In genomic region chr17:7560172-7561027, GRCh38 we compare ENCODE assay signal across 8 cellular contexts. TPM values are rescaled to one million over a fixed set of nuclear protein-coding genes. Genes with fewer than 3 reads are reported as not detected.
A peak's percentile ranks its signal among the peaks of the same experiment; 100 is the strongest.
DNase-seq lines count a peak whose midpoint lies in the region; TF ChIP-seq lines count a peak whose summit lies in the region.

No MANE protein-coding gene starts in this region.

- H3K4me1 Mint-ChIP-seq in HFFc6 (ENCODE audit: low read depth): peaks cover 41% of the 10 kb centered on the region

- DNase-seq in AG10803 (ENCODE audit: low read depth) (peak; percentile 44), HFFc6 (no peak), T-helper 1 cell (peak in 3 of 5 donors; percentile 44 to 60 (median 44)), cerebellar cortex (ENCODE audit: low spot score) (peak; percentile 74), left kidney (ENCODE audit: low read depth, low spot score) (peak; percentile 92), HK-2 (ENCODE audit: unreplicated experiment) (no peak), Ammon's horn (ENCODE audit: low spot score) (no peak)
- peak; percentile 79 for DNase-seq in stimulated activated CD8-positive, alpha-beta memory T cell treated with anti-CD3 and anti-CD28 coated beads, Interleukin-4, amount 100 ng/mL, for 48 hours

- TF ChIP-seq CTCF in AG10803 (conservative IDR thresholded peaks at IDR 0.05; ENCODE audit: low read length) (peak; percentile 74), HFFc6 (IDR thresholded peaks at IDR 0.05) (no peak)

- H3K27ac Mint-ChIP-seq in HFFc6: peak overlapping the region; percentile 91

- H3K27me3 Mint-ChIP-seq in HFFc6 (ENCODE audit: insufficient read depth): peaks cover 8% of the 10 kb centered on the region

- H3K4me3 ChIP-seq in AG10803 (ENCODE audit: low read length): peak overlapping the region; percentile 77

- peak overlapping the region; percentile 99 for H3K4me3 Mint-ChIP-seq in HFFc6

- H3K9me3 Mint-ChIP-seq in HFFc6: no peaks in the 10 kb centered on the region

- peaks cover 8% of the 10 kb centered on the region for H3K36me3 Mint-ChIP-seq in HFFc6 (ENCODE audit: low read depth)

RNA-seq across cellular contexts. Expression of gene SENP3, which starts 1.3 kb away (rescaled TPM):
- 10 to 100 TPM; 53.9 to 70.3 (median 60.3) TPM for total RNA-seq in HFFc6 (2021; fragmentation: NEBNext Ultra II Directional; extraction: Animal tissue kit (Norgen Biotek cat#: 25700))

RNA-seq across cellular contexts. Expression of gene TNFSF13, which starts 1.9 kb away (rescaled TPM):
- 1 to 10 TPM; 1.2 to 2.8 (median 1.5) TPM for total RNA-seq in HFFc6 (2021; fragmentation: NEBNext Ultra II Directional; extraction: Animal tissue kit (Norgen Biotek cat#: 25700))

RNA-seq across cellular contexts. Expression of gene TNFSF12, which starts 11.5 kb away (rescaled TPM):
- 10 to 100 TPM; 22.0 to 28.3 (median 25.4) TPM for total RNA-seq in HFFc6 (2021; fragmentation: NEBNext Ultra II Directional; extraction: Animal tissue kit (Norgen Biotek cat#: 25700))

RNA-seq across cellular contexts. Expression of gene CD68, which starts 19.0 kb away (rescaled TPM):
- total RNA-seq in HFFc6 (2021; fragmentation: NEBNext Ultra II Directional; extraction: Animal tissue kit (Norgen Biotek cat#: 25700)): 10 to 100 TPM; 46.6 to 71.7 (median 68.5) TPM

RNA-seq across cellular contexts. Expression of gene MPDU1, which starts 23.3 kb away (rescaled TPM):
- total RNA-seq in HFFc6 (2021; fragmentation: NEBNext Ultra II Directional; extraction: Animal tissue kit (Norgen Biotek cat#: 25700)): 10 to 100 TPM; 59.2 to 91.2 (median 68.6) TPM

Comparison
In these comparisons a context has a peak if more than half of its experiments do, and no peak if none do; other contexts are left out.
1. DNase-seq: peak in AG10803 (single experiment), T-helper 1 cell (3 of 5), cerebellar cortex (single experiment), left kidney (single experiment) and stimulated activated CD8-positive, alpha-beta memory T cell treated with anti-CD3 and anti-CD28 coated beads, Interleukin-4, amount 100 ng/mL, for 48 hours (single experiment); none in HFFc6 (single experiment), HK-2 (single experiment) and Ammon's horn (single experiment).